32 cellular contexts compared by ENCODE assay signal in the genomic region with DNA sequence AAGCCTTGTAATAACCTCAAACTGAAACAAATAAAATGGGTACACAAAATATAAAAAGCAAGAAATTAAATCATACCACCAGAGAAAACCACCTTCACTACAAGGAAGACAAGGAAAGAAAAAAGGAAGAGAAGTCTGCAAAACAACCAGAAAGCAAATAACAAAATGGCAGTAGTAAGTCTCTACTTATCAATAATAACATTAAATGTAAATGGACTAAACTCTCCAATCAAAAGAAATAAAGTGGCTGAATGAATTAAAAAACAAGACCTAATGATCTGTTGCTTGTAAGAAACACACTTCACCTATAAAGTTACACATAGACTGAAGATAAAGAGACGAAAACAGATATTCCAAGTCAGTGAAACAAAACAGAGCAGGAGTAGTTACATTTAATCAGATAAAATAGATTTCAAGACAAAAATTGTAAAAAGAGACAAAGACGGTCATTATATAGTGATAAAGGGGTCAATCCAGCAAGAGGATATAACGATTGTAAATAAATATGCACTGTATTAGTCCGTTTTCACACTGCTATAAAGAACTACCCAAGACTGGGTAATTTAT.
"Had no signal": no experiment of that assay in that cellular context is flagged by ENCODE, and none has a peak within 500 bp of the region (broad histone marks: within the 10 kb centered on the region; RNA-seq: fewer than 3 reads in every experiment).

No MANE protein-coding gene starts in this region.

- ATAC-seq: activated CD4-positive, alpha-beta T cell treated with anti-CD3 and anti-CD28 coated beads for 36 hours; activated CD8-positive, alpha-beta memory T cell treated with anti-CD3 and anti-CD28 coated beads, Interleukin-2, amount 10 ng/mL, durations not matched to agents 7 days and 5 days; activated CD8-positive, alpha-beta T cell treated with anti-CD3 and anti-CD28 coated beads, Interleukin-2, amount 10 ng/mL, durations not matched to agents 7 days and 5 days; activated T-helper 17 cell treated with anti-CD3 and anti-CD28 coated beads, Interleukin-2, amount 50 U/mL, for 72 hours; body of pancreas; esophagus mucosa; T-helper 17 cell had no signal

- H3K9me3 ChIP-seq: body of pancreas had no signal

- H3K27me3 Mint-ChIP-seq: activated B cell treated with CpG ODN at 0.5 μM for 24 hours; activated CD4-positive, alpha-beta memory T cell treated with anti-CD3 and anti-CD28 coated beads for 36 hours; activated CD4-positive, alpha-beta T cell treated with anti-CD3 and anti-CD28 coated beads for 36 hours; activated CD4-positive, alpha-beta T cell treated with anti-CD3 and anti-CD28 coated beads, Interleukin-2, amount 10 ng/mL, durations not matched to agents 24 days and 14 days; activated CD8-positive, alpha-beta memory T cell treated with anti-CD3 and anti-CD28 coated beads, Interleukin-2, amount 10 ng/mL, durations not matched to agents 7 days and 5 days; activated naive CD8-positive, alpha-beta T cell; activated T-helper 17 cell treated with anti-CD3 and anti-CD28 coated beads, Interleukin-2, amount 50 U/mL, for 72 hours; T-helper 17 cell had no signal

- H3K4me1 Mint-ChIP-seq: activated B cell treated with CpG ODN at 0.5 μM for 24 hours; activated CD4-positive, alpha-beta T cell treated with anti-CD3 and anti-CD28 coated beads for 36 hours; activated CD4-positive, alpha-beta T cell treated with anti-CD3 and anti-CD28 coated beads, Interleukin-2, amount 10 ng/mL, durations not matched to agents 24 days and 14 days had no signal

- FAIRE-seq: endometrium, frontal cortex had no signal

- H3K36me3 ChIP-seq: adrenal gland had no signal

- H3K4me3 ChIP-seq: adrenal gland, body of pancreas had no signal

- DNase-seq: activated B cell treated with CpG ODN at 0.5 μM for 24 hours; activated CD4-positive, alpha-beta memory T cell treated with anti-CD3 and anti-CD28 coated beads for 36 hours; activated CD4-positive, alpha-beta T cell treated with anti-CD3 and anti-CD28 coated beads for 36 hours; activated CD4-positive, alpha-beta T cell treated with anti-CD3 and anti-CD28 coated beads, Interleukin-2, amount 10 ng/mL, durations not matched to agents 24 days and 14 days; activated CD4-positive, CD25-positive, alpha-beta regulatory T cell treated with anti-CD3 and anti-CD28 coated beads, Interleukin-2, amount 50 U/mL, for 72 hours; activated CD8-positive, alpha-beta memory T cell treated with anti-CD3 and anti-CD28 coated beads, Interleukin-2, amount 10 ng/mL, durations not matched to agents 7 days and 5 days; activated CD8-positive, alpha-beta memory T cell treated with anti-CD3 and anti-CD28 coated beads, Interleukin-2, amount 50 U/mL, for 4 hours; activated CD8-positive, alpha-beta T cell treated with anti-CD3 and anti-CD28 coated beads, Interleukin-2, amount 10 ng/mL, durations not matched to agents 7 days and 5 days; activated effector memory CD4-positive, alpha-beta T cell treated with Interleukin-2 at 50 U/mL for 16 hours; activated gamma-delta T cell treated with Interleukin-2 at 50 U/mL for 16 hours; activated naive CD4-positive, alpha-beta T cell treated with anti-CD3 and anti-CD28 coated beads, Interleukin-2, amount 50 U/mL, for 16 hours; activated naive CD4-positive, alpha-beta T cell treated with Interleukin-2 at 50 U/mL for 16 hours; activated T-cell treated with anti-CD3 and anti-CD28 coated beads, Interleukin-2, amount 50 U/mL, for 1 hour; adrenal gland; amygdala; aorta; body of pancreas; caudate nucleus; cortex of kidney; effector CD8-positive, alpha-beta T cell; foreskin fibroblast; head of caudate nucleus; T-helper 1 cell; T-helper 17 cell; T1000; WERI-Rb-1 had no signal

- H3K4me3 Mint-ChIP-seq: activated B cell treated with CpG ODN at 0.5 μM for 24 hours; activated CD4-positive, alpha-beta memory T cell treated with anti-CD3 and anti-CD28 coated beads for 36 hours; activated CD4-positive, alpha-beta T cell treated with anti-CD3 and anti-CD28 coated beads for 36 hours; activated CD4-positive, alpha-beta T cell treated with anti-CD3 and anti-CD28 coated beads, Interleukin-2, amount 10 ng/mL, durations not matched to agents 24 days and 14 days; activated CD8-positive, alpha-beta memory T cell treated with anti-CD3 and anti-CD28 coated beads, Interleukin-2, amount 10 ng/mL, durations not matched to agents 7 days and 5 days; activated CD8-positive, alpha-beta T cell treated with anti-CD3 and anti-CD28 coated beads, Interleukin-2, amount 10 ng/mL, durations not matched to agents 7 days and 5 days; activated naive CD8-positive, alpha-beta T cell; activated T-helper 17 cell treated with anti-CD3 and anti-CD28 coated beads, Interleukin-2, amount 50 U/mL, for 72 hours; T-helper 17 cell; T-helper 2 cell treated with Interferon-gamma antibody and Interleukin-4, amounts not matched to agents 5 μg/mL and 100 μg/mL, for 36 hours had no signal

- H3K27ac Mint-ChIP-seq: activated B cell treated with CpG ODN at 0.5 μM for 24 hours; activated CD4-positive, alpha-beta memory T cell treated with anti-CD3 and anti-CD28 coated beads for 36 hours; activated CD4-positive, alpha-beta T cell treated with anti-CD3 and anti-CD28 coated beads for 36 hours; activated CD4-positive, alpha-beta T cell treated with anti-CD3 and anti-CD28 coated beads, Interleukin-2, amount 10 ng/mL, durations not matched to agents 24 days and 14 days; activated CD8-positive, alpha-beta memory T cell treated with anti-CD3 and anti-CD28 coated beads, Interleukin-2, amount 10 ng/mL, durations not matched to agents 7 days and 5 days; activated CD8-positive, alpha-beta T cell treated with anti-CD3 and anti-CD28 coated beads, Interleukin-2, amount 10 ng/mL, durations not matched to agents 7 days and 5 days; activated naive CD8-positive, alpha-beta T cell; activated T-helper 17 cell treated with anti-CD3 and anti-CD28 coated beads, Interleukin-2, amount 50 U/mL, for 72 hours; T-helper 17 cell; T-helper 2 cell treated with Interferon-gamma antibody and Interleukin-4, amounts not matched to agents 5 μg/mL and 100 μg/mL, for 36 hours had no signal

- H3K27me3 ChIP-seq: adrenal gland, body of pancreas had no signal
